1 cellular context compared by ENCODE assay signal in the genomic region with DNA sequence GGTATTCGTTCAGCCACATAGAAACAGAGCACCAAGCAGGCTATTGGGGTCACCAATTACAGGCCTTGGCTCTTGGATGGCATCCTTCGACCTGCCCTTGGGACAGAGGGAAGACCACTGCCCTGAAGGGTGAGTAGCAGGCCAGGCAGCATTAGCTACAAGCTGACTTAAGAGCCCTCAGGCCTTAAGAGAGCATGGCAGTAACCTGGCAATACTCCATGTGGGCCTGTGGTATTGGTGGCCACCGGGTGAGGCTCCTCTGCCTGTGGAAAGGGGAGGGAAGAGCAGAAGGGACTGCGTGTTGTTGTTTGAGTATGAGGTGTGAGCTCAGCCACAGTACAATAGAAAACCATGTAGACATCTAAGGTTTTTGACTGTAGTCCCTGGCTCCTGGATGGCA.
TF ChIP-seq lines count a peak whose summit lies in the region.

No MANE protein-coding gene starts in this region.

TF ChIP-seq in WTC11, 78 proteins besides CTCF, POLR2A, EP300 and RAD21:
- TF ChIP-seq, protein P1, sequence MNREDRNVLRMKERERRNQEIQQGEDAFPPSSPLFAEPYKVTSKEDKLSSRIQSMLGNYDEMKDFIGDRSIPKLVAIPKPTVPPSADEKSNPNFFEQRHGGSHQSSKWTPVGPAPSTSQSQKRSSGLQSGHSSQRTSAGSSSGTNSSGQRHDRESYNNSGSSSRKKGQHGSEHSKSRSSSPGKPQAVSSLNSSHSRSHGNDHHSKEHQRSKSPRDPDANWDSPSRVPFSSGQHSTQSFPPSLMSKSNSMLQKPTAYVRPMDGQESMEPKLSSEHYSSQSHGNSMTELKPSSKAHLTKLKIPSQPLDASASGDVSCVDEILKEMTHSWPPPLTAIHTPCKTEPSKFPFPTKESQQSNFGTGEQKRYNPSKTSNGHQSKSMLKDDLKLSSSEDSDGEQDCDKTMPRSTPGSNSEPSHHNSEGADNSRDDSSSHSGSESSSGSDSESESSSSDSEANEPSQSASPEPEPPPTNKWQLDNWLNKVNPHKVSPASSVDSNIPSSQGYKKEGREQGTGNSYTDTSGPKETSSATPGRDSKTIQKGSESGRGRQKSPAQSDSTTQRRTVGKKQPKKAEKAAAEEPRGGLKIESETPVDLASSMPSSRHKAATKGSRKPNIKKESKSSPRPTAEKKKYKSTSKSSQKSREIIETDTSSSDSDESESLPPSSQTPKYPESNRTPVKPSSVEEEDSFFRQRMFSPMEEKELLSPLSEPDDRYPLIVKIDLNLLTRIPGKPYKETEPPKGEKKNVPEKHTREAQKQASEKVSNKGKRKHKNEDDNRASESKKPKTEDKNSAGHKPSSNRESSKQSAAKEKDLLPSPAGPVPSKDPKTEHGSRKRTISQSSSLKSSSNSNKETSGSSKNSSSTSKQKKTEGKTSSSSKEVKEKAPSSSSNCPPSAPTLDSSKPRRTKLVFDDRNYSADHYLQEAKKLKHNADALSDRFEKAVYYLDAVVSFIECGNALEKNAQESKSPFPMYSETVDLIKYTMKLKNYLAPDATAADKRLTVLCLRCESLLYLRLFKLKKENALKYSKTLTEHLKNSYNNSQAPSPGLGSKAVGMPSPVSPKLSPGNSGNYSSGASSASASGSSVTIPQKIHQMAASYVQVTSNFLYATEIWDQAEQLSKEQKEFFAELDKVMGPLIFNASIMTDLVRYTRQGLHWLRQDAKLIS (CRISPR knock-in tag; IDR thresholded peaks at IDR 0.05; ENCODE audit: borderline replicate concordance) = no peak
- TF ChIP-seq TEAD4 (CRISPR knock-in tag; IDR thresholded peaks at IDR 0.05) = no peak
- no peak for TF ChIP-seq MYBL2 (CRISPR knock-in tag; IDR thresholded peaks at IDR 0.05)
- TF ChIP-seq CREM (CRISPR knock-in tag; IDR thresholded peaks at IDR 0.05) = no peak
- TF ChIP-seq, protein P2, sequence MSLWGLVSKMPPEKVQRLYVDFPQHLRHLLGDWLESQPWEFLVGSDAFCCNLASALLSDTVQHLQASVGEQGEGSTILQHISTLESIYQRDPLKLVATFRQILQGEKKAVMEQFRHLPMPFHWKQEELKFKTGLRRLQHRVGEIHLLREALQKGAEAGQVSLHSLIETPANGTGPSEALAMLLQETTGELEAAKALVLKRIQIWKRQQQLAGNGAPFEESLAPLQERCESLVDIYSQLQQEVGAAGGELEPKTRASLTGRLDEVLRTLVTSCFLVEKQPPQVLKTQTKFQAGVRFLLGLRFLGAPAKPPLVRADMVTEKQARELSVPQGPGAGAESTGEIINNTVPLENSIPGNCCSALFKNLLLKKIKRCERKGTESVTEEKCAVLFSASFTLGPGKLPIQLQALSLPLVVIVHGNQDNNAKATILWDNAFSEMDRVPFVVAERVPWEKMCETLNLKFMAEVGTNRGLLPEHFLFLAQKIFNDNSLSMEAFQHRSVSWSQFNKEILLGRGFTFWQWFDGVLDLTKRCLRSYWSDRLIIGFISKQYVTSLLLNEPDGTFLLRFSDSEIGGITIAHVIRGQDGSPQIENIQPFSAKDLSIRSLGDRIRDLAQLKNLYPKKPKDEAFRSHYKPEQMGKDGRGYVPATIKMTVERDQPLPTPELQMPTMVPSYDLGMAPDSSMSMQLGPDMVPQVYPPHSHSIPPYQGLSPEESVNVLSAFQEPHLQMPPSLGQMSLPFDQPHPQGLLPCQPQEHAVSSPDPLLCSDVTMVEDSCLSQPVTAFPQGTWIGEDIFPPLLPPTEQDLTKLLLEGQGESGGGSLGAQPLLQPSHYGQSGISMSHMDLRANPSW (CRISPR knock-in tag; conservative IDR thresholded peaks at IDR 0.05; ENCODE audit: low read depth) = no peak
- no peak for TF ChIP-seq ZNF138 (CRISPR knock-in tag; conservative IDR thresholded peaks at IDR 0.05)
- no peak for TF ChIP-seq CREB1 (CRISPR knock-in tag; IDR thresholded peaks at IDR 0.05)
- TF ChIP-seq, protein P3, sequence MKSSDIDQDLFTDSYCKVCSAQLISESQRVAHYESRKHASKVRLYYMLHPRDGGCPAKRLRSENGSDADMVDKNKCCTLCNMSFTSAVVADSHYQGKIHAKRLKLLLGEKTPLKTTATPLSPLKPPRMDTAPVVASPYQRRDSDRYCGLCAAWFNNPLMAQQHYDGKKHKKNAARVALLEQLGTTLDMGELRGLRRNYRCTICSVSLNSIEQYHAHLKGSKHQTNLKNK (CRISPR knock-in tag; IDR thresholded peaks at IDR 0.05) = no peak
